In the genomic region with DNA sequence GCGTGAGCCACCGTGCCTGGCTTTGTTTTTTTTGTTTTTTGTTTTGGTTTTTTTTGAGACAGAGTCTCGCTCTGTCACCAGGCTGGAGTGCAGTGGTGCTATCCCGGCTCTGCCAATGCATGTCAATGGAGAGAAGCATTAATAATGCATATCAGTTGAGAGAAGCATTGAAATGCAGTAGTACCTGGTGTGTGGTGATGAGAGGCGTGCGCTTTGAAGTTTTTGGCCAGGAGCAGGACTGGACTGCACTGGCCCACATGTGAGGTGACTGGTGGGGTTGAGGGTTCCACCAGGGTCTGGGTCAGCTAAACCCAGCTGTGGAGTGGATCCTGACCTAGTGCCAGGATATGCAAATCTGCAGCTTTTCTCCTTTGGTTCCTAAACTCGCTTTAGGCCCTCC, we compare ENCODE assay signal across 1 cellular context.
TF ChIP-seq lines count a peak whose summit lies in the region.

No MANE protein-coding gene starts in this region.

TF ChIP-seq in H1, 55 proteins besides CTCF, POLR2A, EP300 and RAD21:
- TF ChIP-seq RBBP5 (IDR thresholded peaks at IDR 0.05; ENCODE audit: borderline replicate concordance, low read depth, low read length) (no peak), RNF2 (IDR thresholded peaks at IDR 0.05; ENCODE audit: borderline replicate concordance, low read depth, low read length, missing control alignments, poor library complexity, severe bottlenecking) (no peak), SP2 (IDR thresholded peaks at IDR 0.05; ENCODE audit: low read length) (no peak), HDAC6 (IDR thresholded peaks at IDR 0.05; ENCODE audit: low read depth, low read length) (no peak), ASH2L (IDR thresholded peaks at IDR 0.05; ENCODE audit: low read length) (no peak), TAF1 (IDR thresholded peaks at IDR 0.05; ENCODE audit: low read depth, low read length) (no peak), SAP30 (IDR thresholded peaks at IDR 0.05; ENCODE audit: insufficient read depth, insufficient replicate concordance, low read length) (no peak), SP4 (IDR thresholded peaks at IDR 0.05; ENCODE audit: low read length) (no peak), BRCA1 (IDR thresholded peaks at IDR 0.05; ENCODE audit: low read depth, low read length) (no peak), MAFK (IDR thresholded peaks at IDR 0.05; ENCODE audit: low read depth, low read length) (no peak)
- TF ChIP-seq, protein P1, sequence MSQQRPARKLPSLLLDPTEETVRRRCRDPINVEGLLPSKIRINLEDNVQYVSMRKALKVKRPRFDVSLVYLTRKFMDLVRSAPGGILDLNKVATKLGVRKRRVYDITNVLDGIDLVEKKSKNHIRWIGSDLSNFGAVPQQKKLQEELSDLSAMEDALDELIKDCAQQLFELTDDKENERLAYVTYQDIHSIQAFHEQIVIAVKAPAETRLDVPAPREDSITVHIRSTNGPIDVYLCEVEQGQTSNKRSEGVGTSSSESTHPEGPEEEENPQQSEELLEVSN (IDR thresholded peaks at IDR 0.05), result no peak
